19 cellular contexts compared by ENCODE assay signal in the genomic region with DNA sequence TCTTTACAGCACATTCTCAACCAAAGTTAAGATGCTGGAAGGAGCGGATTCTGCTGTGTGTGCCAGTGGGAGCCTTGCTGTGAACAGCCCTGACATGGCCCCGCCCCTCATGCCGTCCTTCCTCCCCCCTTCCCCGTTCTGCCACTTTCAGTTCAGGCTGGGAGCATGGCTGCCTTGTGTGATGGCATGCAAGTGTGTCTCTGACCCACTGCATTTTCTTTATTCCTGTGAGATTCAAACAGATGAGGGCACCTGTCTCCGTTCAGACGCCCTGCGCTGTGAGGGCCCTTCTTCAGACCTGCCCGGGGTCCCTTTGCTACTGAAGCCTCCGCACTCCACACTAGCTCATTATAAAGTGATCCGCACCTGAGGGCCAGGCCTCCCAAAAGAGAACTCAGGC.
"Had no signal": no experiment of that assay in that cellular context is flagged by ENCODE, and none has a peak within 500 bp of the region (broad histone marks: within the 10 kb centered on the region; RNA-seq: fewer than 3 reads in every experiment).

No MANE protein-coding gene starts in this region.

- H3K4me3 ChIP-seq: adrenal gland, MG63 had no signal

- H3K4me1 ChIP-seq: adrenal gland had no signal

- ATAC-seq: activated T-cell treated with anti-CD3 and anti-CD28 coated beads, Interleukin-2, amount 50 U/mL, for 4 hours; PC-3; T-helper 17 cell had no signal

- DNase-seq: activated CD4-positive, alpha-beta memory T cell treated with anti-CD3 and anti-CD28 coated beads for 36 hours; activated CD4-positive, alpha-beta T cell treated with anti-CD3 and anti-CD28 coated beads, Interleukin-2, amount 10 ng/mL, durations not matched to agents 7 days and 5 days; activated CD4-positive, CD25-positive, alpha-beta regulatory T cell; activated CD8-positive, alpha-beta memory T cell treated with anti-CD3 and anti-CD28 coated beads for 24 hours; activated naive CD4-positive, alpha-beta T cell treated with anti-CD3 and anti-CD28 coated beads, Interleukin-2, amount 50 U/mL, for 16 hours; activated naive CD8-positive, alpha-beta T cell treated with anti-CD3 and anti-CD28 coated beads, Interleukin-2, amount 10 ng/mL, durations not matched to agents 7 days and 5 days; activated T-cell treated with anti-CD3 and anti-CD28 coated beads, Interleukin-2, amount 50 U/mL, for 4 hours; adrenal gland; MG63; MV-4-11; NCI-H187; NCI-H2081; NCI-H524; NCI-H748 treated with DMSO at 0.1 percent for 48 hours; PC-3; SIG-M5; T-helper 17 cell; T1000 had no signal

- H3K9me3 ChIP-seq: adrenal gland, MG63 had no signal

- H3K27ac ChIP-seq: adrenal gland, VCaP had no signal

- H3K27me3 ChIP-seq: adrenal gland, MG63 had no signal
